Comparison of ENCODE assay signal across 9 cellular contexts in the genomic region with DNA sequence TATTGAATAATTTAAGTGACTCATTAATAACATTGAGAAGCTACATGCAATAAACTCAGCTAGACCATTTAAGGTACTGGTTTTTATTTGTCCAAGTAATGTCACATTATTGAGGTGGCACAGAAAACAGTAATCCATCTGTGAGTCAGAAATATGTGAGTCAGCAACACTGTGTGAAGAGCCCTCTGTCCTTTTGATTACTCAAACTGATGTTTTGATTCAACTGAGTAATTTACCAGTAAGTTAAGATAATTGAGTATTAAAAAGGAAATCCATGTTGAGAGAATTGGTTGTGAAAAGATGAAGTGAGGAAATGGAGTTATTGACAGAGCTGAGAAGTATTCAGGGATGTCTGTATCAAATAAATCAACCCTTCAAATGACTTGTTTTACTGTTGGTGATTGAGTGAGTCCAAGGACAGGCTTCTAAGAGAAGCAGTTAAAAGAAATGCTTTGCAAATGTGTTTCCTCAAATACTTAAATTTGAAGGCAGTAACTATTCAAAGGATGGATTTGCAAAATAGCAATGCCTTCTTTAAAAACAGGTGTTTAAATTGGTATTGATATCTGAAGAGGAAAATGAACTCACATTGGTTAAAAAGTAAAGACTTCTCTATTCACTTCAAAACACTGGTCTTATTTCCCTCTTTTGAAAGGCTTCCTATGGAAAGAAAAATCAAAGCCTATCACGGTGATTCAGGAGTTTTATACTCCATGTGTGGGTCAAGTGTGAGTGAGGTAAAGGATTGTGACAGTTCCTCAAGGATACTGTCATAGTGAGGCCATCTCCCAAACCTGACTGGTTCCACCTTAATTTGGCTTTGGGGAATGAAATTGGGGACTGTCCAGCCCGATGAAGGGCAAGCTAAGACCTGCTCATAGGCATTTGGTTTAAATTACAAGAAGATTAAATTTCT.
DNase-seq lines count a peak whose midpoint lies in the region; ATAC-seq and TF ChIP-seq lines count a peak whose summit lies in the region.
"Had no signal": no experiment of that assay in that cellular context is flagged by ENCODE, and none has a peak within 500 bp of the region (broad histone marks: within the 10 kb centered on the region; RNA-seq: fewer than 3 reads in every experiment).

No MANE protein-coding gene starts in this region.

- H3K36me3 Mint-ChIP-seq in type B pancreatic cell: no peaks in the 10 kb centered on the region

- in situ Hi-C loops in Caki2 (cut with HindIII; ENCODE audit: low pct_unique_long_range_greater_than_20kb, low sequenced_read_pairs): no loop called here

- H3K27ac Mint-ChIP-seq in type B pancreatic cell: no peak overlapping the region

- intact Hi-C loops in left ventricle myocardium superior (cut with micrococcal nuclease): no loop called here

- H3K4me1 Mint-ChIP-seq in type B pancreatic cell (ENCODE audit: unreplicated experiment): peaks cover 10% of the 10 kb centered on the region

- ATAC-seq in GM18511 (IDR thresholded peaks at IDR 0.05; ENCODE audit: unreplicated experiment): no peak
- no peak for ATAC-seq in left ventricle myocardium superior
- no peak for ATAC-seq in GM21526 (IDR thresholded peaks at IDR 0.05; ENCODE audit: low FRiP score, unreplicated experiment)

- no peak for TF ChIP-seq CTCF in type B pancreatic cell (conservative IDR thresholded peaks at IDR 0.05)

- no peaks in the 10 kb centered on the region for H3K27me3 Mint-ChIP-seq in type B pancreatic cell

- H3K4me3 Mint-ChIP-seq in type B pancreatic cell: no peak overlapping the region

- DNase-seq in Caki2 (ENCODE audit: low read depth) (peak; percentile 67), HCEC 1CT (peak; percentile 74), T1000 (lab: John Stamatoyannopoulos, UW) (peak; percentile 6), glomerular visceral epithelial cell (ENCODE audit: extremely low spot score) (peak; percentile 25), left ventricle myocardium superior (no peak), type B pancreatic cell (ENCODE audit: extremely low spot score, unreplicated experiment) (no peak)
- DNase-seq: occipital lobe had no signal

- no peaks in the 10 kb centered on the region for H3K9me3 Mint-ChIP-seq in type B pancreatic cell

Comparison
In these comparisons a context has a peak if more than half of its experiments do, and no peak if none do; other contexts are left out.
1. DNase-seq: peak in Caki2 (single experiment), HCEC 1CT (single experiment), T1000 (single experiment) and glomerular visceral epithelial cell (single experiment); none in left ventricle myocardium superior (single experiment) and type B pancreatic cell (single experiment).